Comparison of ENCODE assay signal across 9 cellular contexts in the genomic region with DNA sequence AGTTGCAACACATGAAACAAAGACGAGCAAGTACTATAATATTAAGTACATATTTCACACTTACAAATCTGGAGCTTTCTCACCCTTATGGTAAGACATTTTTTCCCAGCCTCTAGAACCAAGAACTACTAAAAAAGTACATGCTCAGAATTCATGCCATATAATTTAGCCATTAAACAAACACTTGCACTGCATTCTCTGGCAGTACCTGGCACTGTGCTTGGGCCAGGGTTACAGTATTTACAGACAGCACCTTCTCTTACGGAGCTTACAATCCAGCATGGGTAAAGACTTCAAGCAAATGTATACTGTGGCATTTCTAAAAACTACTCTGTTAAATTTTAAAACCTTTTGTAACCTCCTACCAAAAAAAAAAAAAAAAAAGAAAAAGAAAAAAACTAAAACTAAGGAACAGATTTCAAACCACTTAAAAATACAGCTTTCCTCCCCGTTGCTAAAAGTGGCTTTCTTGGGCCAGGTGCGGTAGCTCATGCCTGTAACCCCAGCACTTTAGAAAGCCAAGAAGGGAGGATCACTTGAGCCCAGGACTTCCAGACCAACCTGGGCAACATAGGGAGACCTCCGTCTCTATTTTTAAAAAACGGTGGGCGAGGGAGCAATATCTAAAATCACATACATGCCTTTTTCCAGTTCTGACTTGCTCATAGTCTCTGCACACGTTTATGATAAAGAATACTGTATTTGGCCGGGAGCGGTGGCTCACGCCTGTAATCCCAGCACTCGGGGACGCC. TPM values are rescaled to one million over a fixed set of nuclear protein-coding genes. Genes with fewer than 3 reads are reported as not detected.
A peak's percentile ranks its signal among the peaks of the same experiment; 100 is the strongest.
DNase-seq lines count a peak whose midpoint lies in the region; ATAC-seq, FAIRE-seq and TF ChIP-seq lines count a peak whose summit lies in the region.
"Had no signal": no experiment of that assay in that cellular context is flagged by ENCODE, and none has a peak within 500 bp of the region (broad histone marks: within the 10 kb centered on the region; RNA-seq: fewer than 3 reads in every experiment).

No MANE protein-coding gene starts in this region.

- peak; percentile 46 for DNase-seq in DMS 273 (lab: John Stamatoyannopoulos, UW; ENCODE audit: unreplicated experiment)
- DNase-seq in DMS 273 treated with DMSO at 0.1 percent for 48 hours (lab: John Stamatoyannopoulos, UW), result no peak
- peak; percentile 32 for DNase-seq in KBM-7
- no peak for DNase-seq in astrocyte (ENCODE audit: low read depth)
- no peak for DNase-seq in kidney epithelial cell (ENCODE audit: low read depth)
- DNase-seq in suprapubic skin (ENCODE audit: low spot score in 2 of 2), result no peak
- DNase-seq in cortex of kidney (lab: John Stamatoyannopoulos, UW), result no peak

- in situ Hi-C loops in KBM-7 (cut with MboI; ENCODE audit: low pct_unique_long_range_greater_than_20kb, low sequenced_read_pairs), result no loop called here

- H3K9ac ChIP-seq in astrocyte (ENCODE audit: low read length), result peak overlapping the region; percentile 88

- H3K9me3 ChIP-seq in astrocyte (ENCODE audit: insufficient read depth, low read depth, low read length) (no peaks in the 10 kb centered on the region), suprapubic skin (no peaks in the 10 kb centered on the region)

- peak overlapping the region; percentile 96 for H2AFZ ChIP-seq in astrocyte (ENCODE audit: low read depth, low read length)

- no peaks in the 10 kb centered on the region for H3K9me3 Mint-ChIP-seq in astrocyte (ENCODE audit: unreplicated experiment)

- TF ChIP-seq CTCF in astrocyte (IDR thresholded peaks at IDR 0.05; ENCODE audit: insufficient read depth, low read depth, low read length) (no peak), kidney epithelial cell (IDR thresholded peaks at IDR 0.05; ENCODE audit: insufficient read depth, low read length, poor library complexity, severe bottlenecking) (no peak), suprapubic skin (IDR thresholded peaks at IDR 0.05) (no peak)

- H3K4me1 ChIP-seq in astrocyte (ENCODE audit: insufficient read depth, low read length) (peaks cover 5% of the 10 kb centered on the region), suprapubic skin (peaks cover 33% of the 10 kb centered on the region)

- peak overlapping the region; percentile 88 for H3K4me2 ChIP-seq in astrocyte (ENCODE audit: low read length)

- no peak for ATAC-seq in GM18520 (IDR thresholded peaks at IDR 0.05; ENCODE audit: unreplicated experiment)

- peak overlapping the region; percentile 99 for H3K4me3 Mint-ChIP-seq in astrocyte (ENCODE audit: unreplicated experiment)

- H3K36me3 Mint-ChIP-seq in astrocyte (ENCODE audit: low read depth, unreplicated experiment), result no peaks in the 10 kb centered on the region

- H3K27ac ChIP-seq in astrocyte (ENCODE audit: low read depth, low read length), result peak overlapping the region; percentile 39
- peak overlapping the region; percentile 90 for H3K27ac ChIP-seq in suprapubic skin

- TF ChIP-seq EP300 in suprapubic skin (IDR thresholded peaks at IDR 0.05), result no peak

- H3K4me1 Mint-ChIP-seq in astrocyte (ENCODE audit: low read depth, unreplicated experiment), result peaks cover 5% of the 10 kb centered on the region

- H4K20me1 ChIP-seq in astrocyte (ENCODE audit: insufficient read depth, low read length), result peaks cover 6% of the 10 kb centered on the region

- H3K27me3 Mint-ChIP-seq in astrocyte (ENCODE audit: low read depth, unreplicated experiment), result no peaks in the 10 kb centered on the region

- no peaks in the 10 kb centered on the region for H3K36me3 ChIP-seq in astrocyte (ENCODE audit: insufficient read depth, low read length)
- H3K36me3 ChIP-seq in kidney epithelial cell (ENCODE audit: control insufficient read depth, insufficient read depth, low read length), result no peaks in the 10 kb centered on the region
- no peaks in the 10 kb centered on the region for H3K36me3 ChIP-seq in suprapubic skin

- no peak for FAIRE-seq in astrocyte (lab: Jason Lieb, UNC)
- FAIRE-seq: A204.1 had no signal

- H3K27me3 ChIP-seq in astrocyte (ENCODE audit: insufficient read depth, low read length), result no peaks in the 10 kb centered on the region
- H3K27me3 ChIP-seq in kidney epithelial cell (ENCODE audit: control insufficient read depth, insufficient read depth, low read length), result no peaks in the 10 kb centered on the region
- H3K27me3 ChIP-seq in suprapubic skin, result no peaks in the 10 kb centered on the region

- WGBS in suprapubic skin, result 4% methylated on average over 13 of the region's 13 CpGs

- H3K79me2 ChIP-seq in astrocyte (ENCODE audit: insufficient read depth, low read length), result peaks cover 14% of the 10 kb centered on the region

- H3K4me3 ChIP-seq in astrocyte (ENCODE audit: insufficient read depth, low read depth, low read length) (peak overlapping the region; percentile 83), kidney epithelial cell (ENCODE audit: low read depth, low read length) (peak overlapping the region; percentile 61), suprapubic skin (peak overlapping the region; percentile 88)

- no peak for TF ChIP-seq POLR2A in suprapubic skin (IDR thresholded peaks at IDR 0.05)

- H3K27ac Mint-ChIP-seq in astrocyte (ENCODE audit: unreplicated experiment), result peak overlapping the region; percentile 78

RNA-seq across cellular contexts. Expression of a gene that starts 0.9 kb away (rescaled TPM):
- 43.7 and 43.8 TPM in 2 replicates for total RNA-seq in astrocyte
- 24.9 and 26.5 TPM in 2 replicates for total RNA-seq in kidney epithelial cell
- total RNA-seq in suprapubic skin, result 10 to 100 TPM; 25.0 to 68.2 (median 45.8) TPM

RNA-seq across cellular contexts. Expression of a gene that starts 47.6 kb away (rescaled TPM):
- total RNA-seq in astrocyte (18.0 and 20.4 TPM in 2 replicates), kidney epithelial cell (35.5 and 44.1 TPM in 2 replicates), suprapubic skin (1 to 10 TPM; 4.8 to 7.4 (median 6.9) TPM)

Comparison
In these comparisons a context has a peak if more than half of its experiments do, and no peak if none do; other contexts are left out.
1. DNase-seq: peak in DMS 273 (single experiment) and KBM-7 (single experiment); none in DMS 273 treated with DMSO at 0.1 percent for 48 hours (single experiment), astrocyte (single experiment), kidney epithelial cell (single experiment), suprapubic skin (0 of 2) and cortex of kidney (single experiment).
2. Peak in every context shown above with its lines, with median percentiles within 50 percentile points of each other: H3K4me3 ChIP-seq.